Comparison of ENCODE assay signal across 1 cellular context in the genomic region with DNA sequence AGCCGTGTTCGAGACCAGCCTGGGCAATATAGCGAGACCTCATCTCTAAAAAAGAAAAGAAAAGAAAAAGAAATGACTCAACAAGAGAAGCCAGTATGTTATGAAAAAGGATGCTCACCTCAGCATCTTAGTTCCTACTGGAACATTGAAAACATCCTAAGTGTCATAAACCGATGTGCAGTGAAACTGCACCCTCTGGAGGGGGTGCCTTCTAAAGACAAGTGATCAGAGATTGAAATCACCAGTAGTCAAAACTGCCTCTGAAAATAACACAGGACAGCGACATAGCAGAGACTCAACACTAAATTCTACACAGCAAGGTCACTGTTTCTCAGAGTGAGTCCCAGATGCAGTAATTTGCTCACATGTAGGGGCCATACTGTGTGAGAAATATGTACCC.
TF ChIP-seq lines count a peak whose summit lies in the region.

No MANE protein-coding gene starts in this region.

TF ChIP-seq in Ishikawa, 13 proteins besides CTCF, POLR2A, EP300 and RAD21 (continued from another document):
- TF ChIP-seq YY1 (IDR thresholded peaks at IDR 0.05; ENCODE audit: low read depth) = no peak
- no peak for TF ChIP-seq TAF1 (IDR thresholded peaks at IDR 0.05; ENCODE audit: low read depth)
- TF ChIP-seq, protein P1, sequence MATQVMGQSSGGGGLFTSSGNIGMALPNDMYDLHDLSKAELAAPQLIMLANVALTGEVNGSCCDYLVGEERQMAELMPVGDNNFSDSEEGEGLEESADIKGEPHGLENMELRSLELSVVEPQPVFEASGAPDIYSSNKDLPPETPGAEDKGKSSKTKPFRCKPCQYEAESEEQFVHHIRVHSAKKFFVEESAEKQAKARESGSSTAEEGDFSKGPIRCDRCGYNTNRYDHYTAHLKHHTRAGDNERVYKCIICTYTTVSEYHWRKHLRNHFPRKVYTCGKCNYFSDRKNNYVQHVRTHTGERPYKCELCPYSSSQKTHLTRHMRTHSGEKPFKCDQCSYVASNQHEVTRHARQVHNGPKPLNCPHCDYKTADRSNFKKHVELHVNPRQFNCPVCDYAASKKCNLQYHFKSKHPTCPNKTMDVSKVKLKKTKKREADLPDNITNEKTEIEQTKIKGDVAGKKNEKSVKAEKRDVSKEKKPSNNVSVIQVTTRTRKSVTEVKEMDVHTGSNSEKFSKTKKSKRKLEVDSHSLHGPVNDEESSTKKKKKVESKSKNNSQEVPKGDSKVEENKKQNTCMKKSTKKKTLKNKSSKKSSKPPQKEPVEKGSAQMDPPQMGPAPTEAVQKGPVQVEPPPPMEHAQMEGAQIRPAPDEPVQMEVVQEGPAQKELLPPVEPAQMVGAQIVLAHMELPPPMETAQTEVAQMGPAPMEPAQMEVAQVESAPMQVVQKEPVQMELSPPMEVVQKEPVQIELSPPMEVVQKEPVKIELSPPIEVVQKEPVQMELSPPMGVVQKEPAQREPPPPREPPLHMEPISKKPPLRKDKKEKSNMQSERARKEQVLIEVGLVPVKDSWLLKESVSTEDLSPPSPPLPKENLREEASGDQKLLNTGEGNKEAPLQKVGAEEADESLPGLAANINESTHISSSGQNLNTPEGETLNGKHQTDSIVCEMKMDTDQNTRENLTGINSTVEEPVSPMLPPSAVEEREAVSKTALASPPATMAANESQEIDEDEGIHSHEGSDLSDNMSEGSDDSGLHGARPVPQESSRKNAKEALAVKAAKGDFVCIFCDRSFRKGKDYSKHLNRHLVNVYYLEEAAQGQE (IDR thresholded peaks at IDR 0.05; ENCODE audit: low read depth) = no peak
- no peak for TF ChIP-seq ZBTB7A (IDR thresholded peaks at IDR 0.05; ENCODE audit: low read depth)
